Comparison of ENCODE assay signal across 34 cellular contexts in the genomic region with DNA sequence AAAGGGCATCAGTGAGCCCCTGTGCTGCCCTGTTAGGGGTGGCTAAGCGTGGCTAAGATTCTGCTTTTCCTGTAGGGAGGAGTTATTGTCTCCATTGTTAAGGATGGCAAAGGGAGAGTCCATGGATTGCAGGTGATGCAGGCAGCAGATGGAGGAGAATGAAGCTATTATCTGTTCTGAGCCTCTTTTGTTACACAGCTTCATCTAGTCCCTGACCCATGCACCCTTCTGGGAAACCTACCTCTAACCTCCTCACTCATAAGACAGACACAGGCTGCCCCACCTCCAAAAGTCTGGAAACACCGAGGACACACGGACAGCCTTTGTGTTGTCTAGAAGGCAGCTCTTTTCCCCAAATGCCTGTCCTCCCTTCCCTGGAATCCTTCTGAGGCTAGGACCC. TPM values are rescaled to one million over a fixed set of nuclear protein-coding genes. Genes with fewer than 3 reads are reported as not detected.
"Had no signal": no experiment of that assay in that cellular context is flagged by ENCODE, and none has a peak within 500 bp of the region (broad histone marks: within the 10 kb centered on the region; RNA-seq: fewer than 3 reads in every experiment).

No MANE protein-coding gene starts in this region.

- H3K4me1 Mint-ChIP-seq: central memory CD8-positive, alpha-beta T cell; endodermal cell had no signal

- DNase-seq: activated CD4-positive, alpha-beta memory T cell treated with anti-CD3 and anti-CD28 coated beads for 36 hours; activated CD4-positive, alpha-beta T cell treated with anti-CD3 and anti-CD28 coated beads for 36 hours; activated CD4-positive, alpha-beta T cell treated with anti-CD3 and anti-CD28 coated beads, Interleukin-2, amount 10 ng/mL, durations not matched to agents 24 days and 14 days; activated CD4-positive, CD25-positive, alpha-beta regulatory T cell; activated CD4-positive, CD25-positive, alpha-beta regulatory T cell treated with anti-CD3 and anti-CD28 coated beads, Interleukin-2, amount 50 U/mL, for 72 hours; activated CD8-positive, alpha-beta memory T cell treated with anti-CD3 and anti-CD28 coated beads, Interleukin-2, amount 10 ng/mL, durations not matched to agents 7 days and 5 days; activated CD8-positive, alpha-beta memory T cell treated with anti-CD3 and anti-CD28 coated beads, Interleukin-2, amount 50 U/mL, for 4 hours; activated CD8-positive, alpha-beta T cell treated with anti-CD3 and anti-CD28 coated beads, Interleukin-2, amount 10 ng/mL, durations not matched to agents 7 days and 5 days; activated effector memory CD4-positive, alpha-beta T cell treated with Interleukin-2 at 50 U/mL for 16 hours; activated gamma-delta T cell treated with Interleukin-2 at 50 U/mL for 16 hours; activated naive CD4-positive, alpha-beta T cell treated with anti-CD3 and anti-CD28 coated beads, Interleukin-2, amount 50 U/mL, for 16 hours; activated naive CD4-positive, alpha-beta T cell treated with Interleukin-2 at 50 U/mL for 16 hours; activated T-cell treated with anti-CD3 and anti-CD28 coated beads, Interleukin-2, amount 50 U/mL, for 1 hour; activated T-cell treated with anti-CD3 and anti-CD28 coated beads, Interleukin-2, amount 50 U/mL, for 48 hours; amniotic stem cell; anterior cingulate cortex; brain microvascular endothelial cell; effector memory CD4-positive, alpha-beta T cell; endodermal cell; foreskin fibroblast; gastrocnemius medialis; glutamatergic neuron; heart left ventricle; T-helper 1 cell; T-helper 2 cell had no signal

- H3K27ac Mint-ChIP-seq: activated CD4-positive, alpha-beta memory T cell treated with anti-CD3 and anti-CD28 coated beads for 36 hours; activated CD4-positive, alpha-beta T cell treated with anti-CD3 and anti-CD28 coated beads for 36 hours; activated CD4-positive, alpha-beta T cell treated with anti-CD3 and anti-CD28 coated beads, Interleukin-2, amount 10 ng/mL, durations not matched to agents 24 days and 14 days; activated CD8-positive, alpha-beta memory T cell treated with anti-CD3 and anti-CD28 coated beads, Interleukin-2, amount 10 ng/mL, durations not matched to agents 7 days and 5 days; activated CD8-positive, alpha-beta T cell treated with anti-CD3 and anti-CD28 coated beads, Interleukin-2, amount 10 ng/mL, durations not matched to agents 7 days and 5 days; activated naive CD8-positive, alpha-beta T cell; dendritic cell treated with granulocyte-macrophage colony-stimulating factor and Interleukin-4, amounts not matched to agents 40 ng/mL and 50 ng/mL, for 4 days; endodermal cell had no signal

- H3K4me3 Mint-ChIP-seq: activated CD4-positive, alpha-beta memory T cell treated with anti-CD3 and anti-CD28 coated beads for 36 hours; activated CD4-positive, alpha-beta T cell treated with anti-CD3 and anti-CD28 coated beads for 36 hours; activated CD4-positive, alpha-beta T cell treated with anti-CD3 and anti-CD28 coated beads, Interleukin-2, amount 10 ng/mL, durations not matched to agents 24 days and 14 days; activated CD8-positive, alpha-beta memory T cell treated with anti-CD3 and anti-CD28 coated beads, Interleukin-2, amount 10 ng/mL, durations not matched to agents 7 days and 5 days; activated CD8-positive, alpha-beta T cell treated with anti-CD3 and anti-CD28 coated beads, Interleukin-2, amount 10 ng/mL, durations not matched to agents 7 days and 5 days; activated naive CD8-positive, alpha-beta T cell; central memory CD8-positive, alpha-beta T cell; dendritic cell treated with granulocyte-macrophage colony-stimulating factor and Interleukin-4, amounts not matched to agents 40 ng/mL and 50 ng/mL, for 4 days; endodermal cell had no signal

- ATAC-seq: activated CD4-positive, alpha-beta T cell treated with anti-CD3 and anti-CD28 coated beads for 36 hours; activated CD8-positive, alpha-beta memory T cell treated with anti-CD3 and anti-CD28 coated beads, Interleukin-2, amount 10 ng/mL, durations not matched to agents 7 days and 5 days; activated CD8-positive, alpha-beta T cell treated with anti-CD3 and anti-CD28 coated beads, Interleukin-2, amount 10 ng/mL, durations not matched to agents 7 days and 5 days; esophagus mucosa; gastrocnemius medialis; heart left ventricle had no signal

- H3K36me3 ChIP-seq: brain microvascular endothelial cell, gastrocnemius medialis, heart left ventricle had no signal

- H3K9me3 ChIP-seq: gastrocnemius medialis had no signal

- H3K4me3 ChIP-seq: coronary artery, dorsolateral prefrontal cortex, gastrocnemius medialis, heart left ventricle had no signal

- H3K27ac ChIP-seq: brain microvascular endothelial cell, coronary artery, dorsolateral prefrontal cortex, gastrocnemius medialis, heart left ventricle had no signal

- FAIRE-seq: astrocyte, bronchial epithelial cell had no signal

- H3K36me3 Mint-ChIP-seq: activated CD4-positive, alpha-beta memory T cell treated with anti-CD3 and anti-CD28 coated beads for 36 hours; activated CD8-positive, alpha-beta memory T cell treated with anti-CD3 and anti-CD28 coated beads, Interleukin-2, amount 10 ng/mL, durations not matched to agents 7 days and 5 days; activated naive CD8-positive, alpha-beta T cell had no signal

- H3K27me3 ChIP-seq: brain microvascular endothelial cell, dorsolateral prefrontal cortex, gastrocnemius medialis, heart left ventricle had no signal

- H3K27me3 Mint-ChIP-seq: activated CD4-positive, alpha-beta T cell treated with anti-CD3 and anti-CD28 coated beads for 36 hours; activated naive CD8-positive, alpha-beta T cell had no signal

RNA-seq across cellular contexts. Expression of gene SMIM38, which starts 13.7 kb away (rescaled TPM):
- total RNA-seq: astrocyte, epithelial cell of proximal tubule had no signal
